15 cellular contexts compared by ENCODE assay signal in genomic region chr2:175630319-175631246, GRCh38.
A peak's percentile ranks its signal among the peaks of the same experiment; 100 is the strongest.
DNase-seq lines count a peak whose midpoint lies in the region; ATAC-seq and TF ChIP-seq lines count a peak whose summit lies in the region.
"Had no signal": no experiment of that assay in that cellular context is flagged by ENCODE, and none has a peak within 500 bp of the region (broad histone marks: within the 10 kb centered on the region; RNA-seq: fewer than 3 reads in every experiment).

No MANE protein-coding gene starts in this region.

- H3K4me1 ChIP-seq in left lung = no peaks in the 10 kb centered on the region
- H3K4me1 ChIP-seq in HAP-1 = no peaks in the 10 kb centered on the region
- H3K4me1 ChIP-seq in esophagus squamous epithelium = no peaks in the 10 kb centered on the region

- intact Hi-C loops in left lung (cut with DNase I) (no loop called here), esophagus squamous epithelium (cut with DNase I) (no loop called here)

- peaks cover 20 to 38% of the 10 kb centered on the region in 2 donors for H3K27me3 Mint-ChIP-seq in natural killer cell treated with Interleukin-12 subunit alpha and Interleukin-12 subunit beta and Interleukin-15 and Interleukin-18, amount 100 ng/mL, for 72 hours
- H3K27me3 Mint-ChIP-seq: activated naive CD8-positive, alpha-beta T cell treated with anti-CD3 and anti-CD28 coated beads, Interleukin-2, amount 50 U/mL, for 24 hours had no signal

- CTCF ChIA-PET in RWPE1 (lab: Yijun Ruan, JAX) = interaction anchor here (0.7 kb wide), 1 partner anchor 146 kb away, joined by 3 read pairs; no protein-coding TSS in a partner anchor

- H3K9me3 Mint-ChIP-seq in natural killer cell treated with Interleukin-12 subunit alpha and Interleukin-12 subunit beta and Interleukin-15 and Interleukin-18, amount 100 ng/mL, for 72 hours = no peaks in the 10 kb centered on the region
- H3K9me3 Mint-ChIP-seq: activated naive CD8-positive, alpha-beta T cell treated with anti-CD3 and anti-CD28 coated beads, Interleukin-2, amount 50 U/mL, for 24 hours; central memory CD8-positive, alpha-beta T cell had no signal

- DNase-seq in HPDE6-E6E7 (ENCODE audit: extremely low spot score) (peak; percentile 5), NCI-H2107 treated with DMSO at 0.1 percent for 48 hours (lab: John Stamatoyannopoulos, UW; ENCODE audit: unreplicated experiment) (peak; percentile 24), RWPE1 (ENCODE audit: low spot score) (peak; percentile 63), left lung (no peak), HAP-1 (ENCODE audit: low spot score in 2 of 2) (no peak), esophagus squamous epithelium (lab: John Stamatoyannopoulos, UW) (no peak)
- DNase-seq in natural killer cell treated with Interleukin-12 subunit alpha and Interleukin-12 subunit beta and Interleukin-15 and Interleukin-18, amount 100 ng/mL, for 72 hours (ENCODE audit: low spot score) = no peak
- DNase-seq: activated CD8-positive, alpha-beta memory T cell treated with anti-CD3 and anti-CD28 coated beads, Interleukin-2, amount 50 U/mL, for 48 hours; activated naive CD8-positive, alpha-beta T cell treated with anti-CD3 and anti-CD28 coated beads, Interleukin-2, amount 50 U/mL, for 24 hours; NCI-H526 treated with DMSO at 0.1 percent for 48 hours; WERI-Rb-1 had no signal

- TF ChIP-seq CTCF in RWPE1 (conservative IDR thresholded peaks at IDR 0.05; ENCODE audit: low read depth) (no peak), left lung (IDR thresholded peaks at IDR 0.05) (no peak), esophagus squamous epithelium (IDR thresholded peaks at IDR 0.05) (no peak)

- 53 to 58% methylated on average over 10 to 14 of the region's 14 CpGs for WGBS in esophagus squamous epithelium, 2 donors

- TF ChIP-seq POLR2A in esophagus squamous epithelium (IDR thresholded peaks at IDR 0.05) = no peak

- H3K27ac ChIP-seq in RWPE1 (no peak overlapping the region), left lung (no peak overlapping the region), esophagus squamous epithelium (no peak overlapping the region)
- H3K27ac ChIP-seq: neutrophil, SK-N-MC, WERI-Rb-1 had no signal

- no peak overlapping the region for H3K27ac Mint-ChIP-seq in natural killer cell treated with Interleukin-12 subunit alpha and Interleukin-12 subunit beta and Interleukin-15 and Interleukin-18, amount 100 ng/mL, for 72 hours
- H3K27ac Mint-ChIP-seq: activated naive CD8-positive, alpha-beta T cell treated with anti-CD3 and anti-CD28 coated beads, Interleukin-2, amount 50 U/mL, for 24 hours had no signal

- peak; percentile 32 for ATAC-seq in left lung
- no peak for ATAC-seq in GM19351 (IDR thresholded peaks at IDR 0.05; ENCODE audit: unreplicated experiment)
- ATAC-seq in natural killer cell treated with Interleukin-12 subunit alpha and Interleukin-12 subunit beta and Interleukin-15 and Interleukin-18, amount 100 ng/mL, for 72 hours = no peak
- ATAC-seq: activated naive CD8-positive, alpha-beta T cell treated with anti-CD3 and anti-CD28 coated beads, Interleukin-2, amount 50 U/mL, for 24 hours had no signal

- H3K4me1 Mint-ChIP-seq in natural killer cell treated with Interleukin-12 subunit alpha and Interleukin-12 subunit beta and Interleukin-15 and Interleukin-18, amount 100 ng/mL, for 72 hours (ENCODE audit: low read depth in 2 of 2) = no peaks in the 10 kb centered on the region
- H3K4me1 Mint-ChIP-seq: activated naive CD8-positive, alpha-beta T cell treated with anti-CD3 and anti-CD28 coated beads, Interleukin-2, amount 50 U/mL, for 24 hours; central memory CD8-positive, alpha-beta T cell had no signal

- H3K4me3 ChIP-seq in left lung (no peak overlapping the region), HAP-1 (no peak overlapping the region), esophagus squamous epithelium (no peak overlapping the region)
- H3K4me3 ChIP-seq: SK-N-MC had no signal

- H3K4me3 Mint-ChIP-seq in natural killer cell treated with Interleukin-12 subunit alpha and Interleukin-12 subunit beta and Interleukin-15 and Interleukin-18, amount 100 ng/mL, for 72 hours = no peak overlapping the region
- H3K4me3 Mint-ChIP-seq: activated naive CD8-positive, alpha-beta T cell treated with anti-CD3 and anti-CD28 coated beads, Interleukin-2, amount 50 U/mL, for 24 hours; central memory CD8-positive, alpha-beta T cell had no signal

- H3K36me3 ChIP-seq in left lung = no peaks in the 10 kb centered on the region
- no peaks in the 10 kb centered on the region for H3K36me3 ChIP-seq in HAP-1 (replicated peaks)
- no peaks in the 10 kb centered on the region for H3K36me3 ChIP-seq in esophagus squamous epithelium
- H3K36me3 ChIP-seq: neutrophil, WERI-Rb-1 had no signal

- in situ Hi-C loops in HAP-1 (cut with MboI; ENCODE audit: low sequenced_read_pairs) = no loop called here

- H3K9me3 ChIP-seq in left lung (no peaks in the 10 kb centered on the region), HAP-1 (no peaks in the 10 kb centered on the region; the same call in 1 of the 2 replicates), esophagus squamous epithelium (no peaks in the 10 kb centered on the region)
- H3K9me3 ChIP-seq: neutrophil had no signal

- POLR2A ChIA-PET in RWPE1 (lab: Yijun Ruan, JAX; ENCODE audit: low non-redundant PET) = no interaction called here

- H3K36me3 Mint-ChIP-seq in natural killer cell treated with Interleukin-12 subunit alpha and Interleukin-12 subunit beta and Interleukin-15 and Interleukin-18, amount 100 ng/mL, for 72 hours = no peaks in the 10 kb centered on the region

- H3K27me3 ChIP-seq in left lung (peaks cover 0 to 10% of the 10 kb centered on the region in 2 donors), HAP-1 (ENCODE audit: low read depth) (peaks cover 43% of the 10 kb centered on the region), esophagus squamous epithelium (no peaks in the 10 kb centered on the region)
- H3K27me3 ChIP-seq: neutrophil had no signal

Comparison
In these comparisons a context has a peak if more than half of its experiments do, and no peak if none do; other contexts are left out.
1. DNase-seq: peak in HPDE6-E6E7 (single experiment), NCI-H2107 treated with DMSO at 0.1 percent for 48 hours (single experiment) and RWPE1 (single experiment); none in left lung (0 of 2), HAP-1 (0 of 2), esophagus squamous epithelium (single experiment) and natural killer cell treated with Interleukin-12 subunit alpha and Interleukin-12 subunit beta and Interleukin-15 and Interleukin-18, amount 100 ng/mL, for 72 hours (single experiment).